In the genomic region with DNA sequence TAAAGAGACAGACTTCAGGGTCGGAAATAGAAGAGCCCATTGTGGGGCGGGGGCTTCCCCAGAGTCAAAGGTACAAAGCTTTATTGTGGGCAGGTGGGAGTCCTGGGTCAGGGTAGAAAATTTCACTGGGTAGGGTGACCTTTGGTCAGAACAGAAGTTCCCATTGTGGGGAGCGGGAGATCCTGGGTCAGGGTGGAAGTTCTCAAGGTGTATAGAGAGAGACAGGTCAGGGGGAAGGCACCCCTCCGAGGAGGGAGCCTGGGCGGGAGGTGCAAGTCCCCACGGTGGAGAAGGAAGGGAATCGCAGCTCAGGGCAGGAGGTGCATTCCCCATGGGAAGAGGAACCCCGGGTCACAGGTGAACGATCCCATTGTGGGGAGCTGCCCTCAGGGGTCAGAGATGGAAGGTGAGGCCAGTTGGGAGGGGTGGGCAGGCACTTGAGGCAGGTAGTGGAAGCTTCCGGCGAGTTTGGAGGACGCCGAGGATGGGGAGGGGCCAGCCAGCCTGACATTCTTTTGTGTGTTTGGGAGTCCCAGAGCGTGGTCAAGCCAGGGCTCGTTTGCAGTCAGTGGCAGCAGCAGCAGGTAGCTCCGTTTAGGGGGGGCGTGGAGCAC, we compare ENCODE assay signal across 8 cellular contexts. TPM values are rescaled to one million over a fixed set of nuclear protein-coding genes. Genes with fewer than 3 reads are reported as not detected.
A peak's percentile ranks its signal among the peaks of the same experiment; 100 is the strongest.
DNase-seq lines count a peak whose midpoint lies in the region; ATAC-seq and TF ChIP-seq lines count a peak whose summit lies in the region.

No MANE protein-coding gene starts in this region.

- peak overlapping the region; percentile 95 for H3K4me2 ChIP-seq in OCI-LY7 (ENCODE audit: low read length)

- ATAC-seq in GM19023 (IDR thresholded peaks at IDR 0.05; ENCODE audit: unreplicated experiment) (no peak), GM19463 (IDR thresholded peaks at IDR 0.05; ENCODE audit: unreplicated experiment) (no peak)

- H3K27ac ChIP-seq in OCI-LY7 (ENCODE audit: low read depth, low read length, poor library complexity, severe bottlenecking) (peak overlapping the region; percentile 43), stomach (peak overlapping the region; percentile 82 to 88 (median 84))

- H3K27me3 Mint-ChIP-seq in MCF 10A (ENCODE audit: insufficient read depth, unreplicated experiment) = no peaks in the 10 kb centered on the region

- H3K27me3 ChIP-seq in stomach = no peaks in the 10 kb centered on the region

- peak overlapping the region; percentile 77; the same call in 1 of the 2 replicates for H2AFZ ChIP-seq in OCI-LY7 (ENCODE audit: low read length)

- H3K27ac Mint-ChIP-seq in MCF 10A (ENCODE audit: low read depth, unreplicated experiment) = peak overlapping the region; percentile 94

- no peaks in the 10 kb centered on the region for H3K9me3 Mint-ChIP-seq in MCF 10A (ENCODE audit: unreplicated experiment)

- H4K20me1 ChIP-seq in OCI-LY7 (ENCODE audit: insufficient read depth, low read length) = no peaks in the 10 kb centered on the region

- H3K4me1 ChIP-seq in OCI-LY7 (ENCODE audit: insufficient read depth, low read length, poor library complexity, severe bottlenecking) = peaks cover 14% of the 10 kb centered on the region
- H3K4me1 ChIP-seq in stomach = peaks cover 52 to 64% (median 61%) of the 10 kb centered on the region in 4 donors

- H3K4me3 ChIP-seq in OCI-LY7 (ENCODE audit: low read depth, low read length, poor library complexity, severe bottlenecking) (peak overlapping the region; percentile 95), stomach (peak overlapping the region; percentile 70 to 87 (median 82))

- TF ChIP-seq POLR2A in stomach (IDR thresholded peaks at IDR 0.05) = no peak

- CTCF ChIA-PET in OCI-LY7 (lab: Charles Lee; ENCODE audit: unreplicated experiment) (interaction anchor here (0.6 kb wide), 1 partner anchor 11 kb away, joined by 4 read pairs; no protein-coding TSS in a partner anchor), MCF 10A (lab: Yijun Ruan, JAX) (interaction anchor here (0.6 to 1.7 kb wide), 4 partner anchors 10 to 25 kb away, joined by 3 to 7 read pairs (median 4); no protein-coding TSS in a partner anchor)

- H3K9me3 ChIP-seq in OCI-LY7 (ENCODE audit: low read length) (no peaks in the 10 kb centered on the region), stomach (no peaks in the 10 kb centered on the region)

- POLR2A ChIA-PET in OCI-LY7 (lab: Charles Lee) (interaction anchor here (0.5 to 1.5 kb wide), 4 partner anchors 11 to 307 kb away, joined by 3 to 5 read pairs (median 4); a partner anchor contains a TSS), MCF 10A (lab: Yijun Ruan, JAX) (interaction anchor here (0.5 to 17.8 kb wide), 19 partner anchors 8 to 1794 kb away, joined by 3 to 395 read pairs (median 4); a partner anchor contains a TSS)

- peaks cover 18% of the 10 kb centered on the region; the same call in 1 of the 2 replicates for H3K79me2 ChIP-seq in OCI-LY7 (ENCODE audit: insufficient read depth, low read depth, low read length)

- H3K36me3 Mint-ChIP-seq in MCF 10A (ENCODE audit: insufficient read depth, unreplicated experiment) = peaks cover 74% of the 10 kb centered on the region

- DNase-seq in activated T-cell treated with anti-CD3 and anti-CD28 coated beads for 48 hours (ENCODE audit: low read depth) (peak; percentile 18), activated T-cell treated with anti-CD3 and anti-CD28 coated beads for 4 hours (no peak), OCI-LY7 (ENCODE audit: low spot score) (no peak), MCF 10A (ENCODE audit: unreplicated experiment) (peak; percentile 59), kidney tubule cell (ENCODE audit: low spot score) (peak; percentile 62), stomach (peak; percentile 49)

- 0 to 2% (median 1%) methylated on average over 9 to 17 of the region's 17 CpGs for WGBS in stomach, 5 donors

- BruUV-seq in OCI-LY7 (replicated peaks; lab: Mats Ljungman, UMichigan) (no TSS peak), MCF 10A (replicated peaks; lab: Mats Ljungman, UMichigan) (no TSS peak)

- H3K9me2 ChIP-seq in OCI-LY7 (ENCODE audit: insufficient read depth, low read length) = no peaks in the 10 kb centered on the region

- intact Hi-C loops in OCI-LY7 (cut with micrococcal nuclease; ENCODE audit: unreplicated experiment) (loop anchor here (1.0 kb wide), 1 partner anchor 13 kb away; a partner anchor contains a TSS), MCF 10A (cut with micrococcal nuclease) (no loop called here), stomach (cut with DNase I; ENCODE audit: low total_unique reads) (no loop called here)

- no peak for TF ChIP-seq EP300 in stomach (IDR thresholded peaks at IDR 0.05)

- no peak for TF ChIP-seq CTCF in OCI-LY7 (conservative IDR thresholded peaks at IDR 0.05; ENCODE audit: low read length)
- TF ChIP-seq CTCF in MCF 10A (IDR thresholded peaks at IDR 0.05; ENCODE audit: unreplicated experiment) = no peak
- no peak for TF ChIP-seq CTCF in stomach (IDR thresholded peaks at IDR 0.05)

- peaks cover 23% of the 10 kb centered on the region for H3K4me1 Mint-ChIP-seq in MCF 10A (ENCODE audit: insufficient read depth, unreplicated experiment)

- peak overlapping the region; percentile 100 for H3K4me3 Mint-ChIP-seq in MCF 10A (ENCODE audit: unreplicated experiment)

- H3K36me3 ChIP-seq in OCI-LY7 (ENCODE audit: insufficient read depth, low read length) (peaks cover 50% of the 10 kb centered on the region), stomach (peaks cover 41 to 62% (median 61%) of the 10 kb centered on the region in 4 donors)

RNA-seq across cellular contexts. Expression of a gene that starts 0.6 kb away (rescaled TPM):
- 65.1 and 91.2 TPM in 2 replicates for total RNA-seq in OCI-LY7 (2014; rRNA removed; shearing (Covaris generic))
- 66.5 and 68.3 TPM in 2 replicates for total RNA-seq in OCI-LY7 (2022)
- 27.8 and 35.7 TPM in 2 replicates for total RNA-seq in MCF 10A (2022)
- 10 to 100 TPM; 29.0 to 84.6 (median 36.2) TPM for total RNA-seq in stomach
- polyA plus RNA-seq in stomach = 10 to 100 TPM; 61.1 to 85.2 (median 67.6) TPM

RNA-seq across cellular contexts. Expression of a gene that starts 9.0 kb away (rescaled TPM):
- 17.9 and 19.6 TPM in 2 replicates for total RNA-seq in OCI-LY7 (2014; rRNA removed; shearing (Covaris generic))
- total RNA-seq in OCI-LY7 (2022) = 16.0 and 16.8 TPM in 2 replicates
- total RNA-seq in MCF 10A (2022) = 112 and 143 TPM in 2 replicates
- 100 to 1,000 TPM in 3 of 5 donors, 10 to 100 TPM in 2; 34.4 to 401 (median 134) TPM for total RNA-seq in stomach
- 100 to 1,000 TPM; 107 to 443 (median 165) TPM for polyA plus RNA-seq in stomach

RNA-seq across cellular contexts. Expression of a gene that starts 13.3 kb away (rescaled TPM):
- 89.9 and 90.8 TPM in 2 replicates for total RNA-seq in OCI-LY7 (2014; rRNA removed; shearing (Covaris generic))
- total RNA-seq in OCI-LY7 (2022) (63.6 and 67.2 TPM in 2 replicates), MCF 10A (2022) (37.7 and 37.8 TPM in 2 replicates), stomach (10 to 100 TPM; 18.1 to 62.0 (median 34.5) TPM)
- 10 to 100 TPM; 35.2 to 52.1 (median 47.5) TPM for polyA plus RNA-seq in stomach

RNA-seq across cellular contexts. Expression of a gene that starts 33.7 kb away (rescaled TPM):
- total RNA-seq in OCI-LY7 (2014; rRNA removed; shearing (Covaris generic)) = 9.0 and 13.1 TPM in 2 replicates
- total RNA-seq in OCI-LY7 (2022) (27.4 and 30.7 TPM in 2 replicates), MCF 10A (2022) (30.4 and 39.3 TPM in 2 replicates), stomach (10 to 100 TPM in 4 of 5 donors, not detected in 1; 20.1 to 52.7 (median 36.7) TPM)
- polyA plus RNA-seq in stomach = 10 to 100 TPM; 39.8 to 71.0 (median 46.1) TPM

RNA-seq across cellular contexts. Expression of a gene that starts 48.3 kb away (rescaled TPM):
- 24.7 and 29.1 TPM in 2 replicates for total RNA-seq in OCI-LY7 (2014; rRNA removed; shearing (Covaris generic))
- total RNA-seq in OCI-LY7 (2022) (35.8 and 41.0 TPM in 2 replicates), MCF 10A (2022) (68.3 and 69.1 TPM in 2 replicates), stomach (10 to 100 TPM in 4 of 5 donors, 1 to 10 TPM in 1; 7.2 to 54.0 (median 32.5) TPM)
- 10 to 100 TPM; 19.1 to 28.1 (median 22.6) TPM for polyA plus RNA-seq in stomach

Comparison
In these comparisons a context has a peak if more than half of its experiments do, and no peak if none do; other contexts are left out.
1. DNase-seq: peak in activated T-cell treated with anti-CD3 and anti-CD28 coated beads for 48 hours (single experiment), MCF 10A (single experiment), kidney tubule cell (single experiment) and stomach (single experiment); none in activated T-cell treated with anti-CD3 and anti-CD28 coated beads for 4 hours (single experiment) and OCI-LY7 (single experiment).